Comparison of ENCODE assay signal across 20 cellular contexts in genomic region chr9:3238241-3238640, GRCh38.
"Had no signal": no experiment of that assay in that cellular context is flagged by ENCODE, and none has a peak within 500 bp of the region (broad histone marks: within the 10 kb centered on the region; RNA-seq: fewer than 3 reads in every experiment).

No MANE protein-coding gene starts in this region.

- H3K9me3 ChIP-seq: ascending aorta, esophagus muscularis mucosa, mucosa of descending colon, suprapubic skin, tibial nerve had no signal

- DNase-seq: activated CD4-positive, alpha-beta T cell treated with anti-CD3 and anti-CD28 coated beads for 4 hours; activated CD4-positive, alpha-beta T cell treated with anti-CD3 and anti-CD28 coated beads, Interleukin-2, amount 50 U/mL, for 4 hours; activated effector memory CD4-positive, alpha-beta T cell treated with Interleukin-2 at 50 U/mL for 16 hours; activated naive CD4-positive, alpha-beta T cell treated with Interleukin-2 at 50 U/mL for 16 hours; activated T-cell treated with anti-CD3 and anti-CD28 coated beads for 4 hours; endodermal cell; foreskin melanocyte; left ventricle myocardium superior; mucosa of descending colon; small intestine; stimulated activated CD4-positive, alpha-beta T cell treated with anti-CD3 and anti-CD28 coated beads, Interleukin-4, amount 100 ng/mL, for 24 hours; stimulated activated naive CD4-positive, alpha-beta T cell; T-helper 1 cell had no signal

- FAIRE-seq: islet of Langerhans, small intestine had no signal

- H3K4me3 ChIP-seq: ascending aorta, esophagus muscularis mucosa, mucosa of descending colon, suprapubic skin, tibial nerve had no signal

- ATAC-seq: left ventricle myocardium superior; mucosa of descending colon; natural killer cell treated with Interleukin-12 subunit alpha and Interleukin-12 subunit beta and Interleukin-15 and Interleukin-18, amount 100 ng/mL, for 72 hours; sciatic nerve had no signal

- H3K36me3 ChIP-seq: suprapubic skin had no signal

- H3K27me3 ChIP-seq: ascending aorta, esophagus muscularis mucosa, suprapubic skin, tibial nerve had no signal

- H3K4me1 ChIP-seq: ascending aorta, suprapubic skin had no signal

- H3K27ac ChIP-seq: ascending aorta, esophagus muscularis mucosa, suprapubic skin, tibial nerve had no signal
